ENCODE assay signal across 1 cellular context in genomic region chr7:76058745-76059144, GRCh38.
TF ChIP-seq lines count a peak whose summit lies in the region.

No MANE protein-coding gene starts in this region.

TF ChIP-seq in HepG2, 621 proteins besides CTCF, POLR2A, EP300 and RAD21:
- TF ChIP-seq ZBTB33 (CRISPR knock-in tag; IDR thresholded peaks at IDR 0.05) (peak; percentile 80), ZBTB38 (CRISPR knock-in tag; IDR thresholded peaks at IDR 0.05) (peak; percentile 88), ZNF121 (CRISPR knock-in tag; IDR thresholded peaks at IDR 0.05) (0 out of 2 replicates have a peak, but pooled peaks have one; percentile 13), ZSCAN20 (CRISPR knock-in tag; IDR thresholded peaks at IDR 0.05; ENCODE audit: borderline replicate concordance) (peak; percentile 77; the same call in 1 of the 2 replicates), HNF4A (CRISPR knock-in tag; IDR thresholded peaks at IDR 0.05) (peak; percentile 37), HIC2 (CRISPR knock-in tag; IDR thresholded peaks at IDR 0.05; ENCODE audit: low read depth) (peak; percentile 95), SALL1 (CRISPR knock-in tag; IDR thresholded peaks at IDR 0.05) (peak; percentile 20; the same call in 1 of the 2 replicates)
- TF ChIP-seq, protein P1, sequence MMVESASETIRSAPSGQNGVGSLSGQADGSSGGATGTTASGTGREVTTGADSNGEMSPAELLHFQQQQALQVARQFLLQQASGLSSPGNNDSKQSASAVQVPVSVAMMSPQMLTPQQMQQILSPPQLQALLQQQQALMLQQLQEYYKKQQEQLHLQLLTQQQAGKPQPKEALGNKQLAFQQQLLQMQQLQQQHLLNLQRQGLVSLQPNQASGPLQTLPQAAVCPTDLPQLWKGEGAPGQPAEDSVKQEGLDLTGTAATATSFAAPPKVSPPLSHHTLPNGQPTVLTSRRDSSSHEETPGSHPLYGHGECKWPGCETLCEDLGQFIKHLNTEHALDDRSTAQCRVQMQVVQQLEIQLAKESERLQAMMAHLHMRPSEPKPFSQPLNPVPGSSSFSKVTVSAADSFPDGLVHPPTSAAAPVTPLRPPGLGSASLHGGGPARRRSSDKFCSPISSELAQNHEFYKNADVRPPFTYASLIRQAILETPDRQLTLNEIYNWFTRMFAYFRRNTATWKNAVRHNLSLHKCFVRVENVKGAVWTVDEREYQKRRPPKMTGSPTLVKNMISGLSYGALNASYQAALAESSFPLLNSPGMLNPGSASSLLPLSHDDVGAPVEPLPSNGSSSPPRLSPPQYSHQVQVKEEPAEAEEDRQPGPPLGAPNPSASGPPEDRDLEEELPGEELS (CRISPR knock-in tag; IDR thresholded peaks at IDR 0.05), result 0 out of 2 replicates have a peak, but pooled peaks have one; percentile 29
- TF ChIP-seq, protein P2, sequence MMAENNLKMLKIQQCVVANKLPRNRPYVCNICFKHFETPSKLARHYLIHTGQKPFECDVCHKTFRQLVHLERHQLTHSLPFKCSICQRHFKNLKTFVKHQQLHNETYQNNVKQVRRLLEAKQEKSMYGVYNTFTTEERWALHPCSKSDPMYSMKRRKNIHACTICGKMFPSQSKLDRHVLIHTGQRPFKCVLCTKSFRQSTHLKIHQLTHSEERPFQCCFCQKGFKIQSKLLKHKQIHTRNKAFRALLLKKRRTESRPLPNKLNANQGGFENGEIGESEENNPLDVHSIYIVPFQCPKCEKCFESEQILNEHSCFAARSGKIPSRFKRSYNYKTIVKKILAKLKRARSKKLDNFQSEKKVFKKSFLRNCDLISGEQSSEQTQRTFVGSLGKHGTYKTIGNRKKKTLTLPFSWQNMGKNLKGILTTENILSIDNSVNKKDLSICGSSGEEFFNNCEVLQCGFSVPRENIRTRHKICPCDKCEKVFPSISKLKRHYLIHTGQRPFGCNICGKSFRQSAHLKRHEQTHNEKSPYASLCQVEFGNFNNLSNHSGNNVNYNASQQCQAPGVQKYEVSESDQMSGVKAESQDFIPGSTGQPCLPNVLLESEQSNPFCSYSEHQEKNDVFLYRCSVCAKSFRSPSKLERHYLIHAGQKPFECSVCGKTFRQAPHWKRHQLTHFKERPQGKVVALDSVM (CRISPR knock-in tag; IDR thresholded peaks at IDR 0.05), result peak; percentile 88
- TF ChIP-seq, protein P3, sequence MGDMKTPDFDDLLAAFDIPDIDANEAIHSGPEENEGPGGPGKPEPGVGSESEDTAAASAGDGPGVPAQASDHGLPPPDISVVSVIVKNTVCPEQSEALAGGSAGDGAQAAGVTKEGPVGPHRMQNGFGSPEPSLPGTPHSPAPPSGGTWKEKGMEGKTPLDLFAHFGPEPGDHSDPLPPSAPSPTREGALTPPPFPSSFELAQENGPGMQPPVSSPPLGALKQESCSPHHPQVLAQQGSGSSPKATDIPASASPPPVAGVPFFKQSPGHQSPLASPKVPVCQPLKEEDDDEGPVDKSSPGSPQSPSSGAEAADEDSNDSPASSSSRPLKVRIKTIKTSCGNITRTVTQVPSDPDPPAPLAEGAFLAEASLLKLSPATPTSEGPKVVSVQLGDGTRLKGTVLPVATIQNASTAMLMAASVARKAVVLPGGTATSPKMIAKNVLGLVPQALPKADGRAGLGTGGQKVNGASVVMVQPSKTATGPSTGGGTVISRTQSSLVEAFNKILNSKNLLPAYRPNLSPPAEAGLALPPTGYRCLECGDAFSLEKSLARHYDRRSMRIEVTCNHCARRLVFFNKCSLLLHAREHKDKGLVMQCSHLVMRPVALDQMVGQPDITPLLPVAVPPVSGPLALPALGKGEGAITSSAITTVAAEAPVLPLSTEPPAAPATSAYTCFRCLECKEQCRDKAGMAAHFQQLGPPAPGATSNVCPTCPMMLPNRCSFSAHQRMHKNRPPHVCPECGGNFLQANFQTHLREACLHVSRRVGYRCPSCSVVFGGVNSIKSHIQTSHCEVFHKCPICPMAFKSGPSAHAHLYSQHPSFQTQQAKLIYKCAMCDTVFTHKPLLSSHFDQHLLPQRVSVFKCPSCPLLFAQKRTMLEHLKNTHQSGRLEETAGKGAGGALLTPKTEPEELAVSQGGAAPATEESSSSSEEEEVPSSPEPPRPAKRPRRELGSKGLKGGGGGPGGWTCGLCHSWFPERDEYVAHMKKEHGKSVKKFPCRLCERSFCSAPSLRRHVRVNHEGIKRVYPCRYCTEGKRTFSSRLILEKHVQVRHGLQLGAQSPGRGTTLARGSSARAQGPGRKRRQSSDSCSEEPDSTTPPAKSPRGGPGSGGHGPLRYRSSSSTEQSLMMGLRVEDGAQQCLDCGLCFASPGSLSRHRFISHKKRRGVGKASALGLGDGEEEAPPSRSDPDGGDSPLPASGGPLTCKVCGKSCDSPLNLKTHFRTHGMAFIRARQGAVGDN (CRISPR knock-in tag; IDR thresholded peaks at IDR 0.05), result peak; percentile 48
- TF ChIP-seq, protein P4, sequence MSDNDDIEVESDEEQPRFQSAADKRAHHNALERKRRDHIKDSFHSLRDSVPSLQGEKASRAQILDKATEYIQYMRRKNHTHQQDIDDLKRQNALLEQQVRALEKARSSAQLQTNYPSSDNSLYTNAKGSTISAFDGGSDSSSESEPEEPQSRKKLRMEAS (IDR thresholded peaks at IDR 0.05), result 0 out of 2 replicates have a peak, but pooled peaks have one; percentile 15
TF ChIP-seq in HepG2: peak in this region for 11; not testable (repeated sequence) for 610.
